ENCODE assay signal across 8 cellular contexts in the genomic region with DNA sequence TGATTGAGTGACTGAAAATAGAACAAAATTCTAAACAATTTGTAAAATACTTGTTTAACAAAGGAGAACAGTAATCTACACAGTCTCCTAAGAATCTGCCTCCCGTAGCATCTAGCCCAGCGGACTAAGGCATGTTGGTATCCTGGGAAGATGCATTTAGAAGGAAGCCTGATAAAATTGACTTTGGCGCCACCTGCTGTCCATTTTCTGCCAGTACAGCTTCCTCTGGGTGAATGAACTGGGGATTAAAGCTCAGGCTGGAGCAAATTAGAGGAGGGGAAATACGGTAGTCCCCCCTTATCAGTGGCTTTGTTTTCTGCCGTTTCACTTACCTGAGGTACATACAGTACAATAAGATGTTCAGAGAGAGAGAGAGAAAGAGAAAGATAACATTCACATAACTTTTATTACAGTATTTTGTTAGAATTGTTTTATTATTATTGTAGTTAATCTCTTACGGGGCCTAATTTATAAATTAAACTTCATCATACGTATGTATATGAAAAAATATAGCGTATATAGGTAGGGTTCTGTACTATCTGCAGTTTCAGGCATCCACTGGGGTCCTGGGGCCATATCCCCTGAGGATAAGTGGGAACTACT.
A peak's percentile ranks its signal among the peaks of the same experiment; 100 is the strongest.
DNase-seq lines count a peak whose midpoint lies in the region; ATAC-seq and TF ChIP-seq lines count a peak whose summit lies in the region.

No MANE protein-coding gene starts in this region.

- no peaks in the 10 kb centered on the region for H3K4me1 Mint-ChIP-seq in T-cell

- H3K4me3 Mint-ChIP-seq in T-cell: no peak overlapping the region

- ATAC-seq in GM19452 (IDR thresholded peaks at IDR 0.05; ENCODE audit: unreplicated experiment) (peak; percentile 65), T-cell (replicated peaks in 1 of 4) (peak; percentile 52 to 68 (median 60)), left ventricle myocardium superior (peak; percentile 79), HG03521 (IDR thresholded peaks at IDR 0.05; ENCODE audit: unreplicated experiment) (no peak)

- no peaks in the 10 kb centered on the region for H3K36me3 Mint-ChIP-seq in T-cell

- intact Hi-C loops in left ventricle myocardium superior (cut with micrococcal nuclease): no loop called here

- no peaks in the 10 kb centered on the region for H3K36me3 ChIP-seq in MM.1S (replicated peaks; ENCODE audit: insufficient read depth, low read length)

- H3K27me3 Mint-ChIP-seq in T-cell: peaks cover 4 to 5% of the 10 kb centered on the region in 2 donors

- H3K4me3 ChIP-seq in MM.1S (ENCODE audit: low read length): no peak overlapping the region
- H3K4me3 ChIP-seq in retinal pigment epithelial cell (ENCODE audit: low read length): no peak overlapping the region

- no peaks in the 10 kb centered on the region for H3K9me3 Mint-ChIP-seq in T-cell

- POLR2A ChIA-PET in T-cell (lab: Charles Lee): no interaction called here

- peak; percentile 92 for TF ChIP-seq CTCF in MM.1S (IDR thresholded peaks at IDR 0.05; ENCODE audit: low read length)
- TF ChIP-seq CTCF in retinal pigment epithelial cell (conservative IDR thresholded peaks at IDR 0.05; ENCODE audit: low read depth, low read length): peak; percentile 90

- H3K9me3 ChIP-seq in MM.1S (replicated peaks; ENCODE audit: insufficient read depth, low read length): no peaks in the 10 kb centered on the region

- H2AFZ ChIP-seq in MM.1S (ENCODE audit: low read length): no peak overlapping the region

- H3K27ac ChIP-seq in MM.1S (ENCODE audit: low read length): no peak overlapping the region

- H3K9ac ChIP-seq in MM.1S (ENCODE audit: low read length): no peak overlapping the region

- H3K4me1 ChIP-seq in MM.1S (ENCODE audit: low read length): no peaks in the 10 kb centered on the region

- H3F3A ChIP-seq in MM.1S (ENCODE audit: insufficient read depth, low read length): no peaks in the 10 kb centered on the region

- H3K27ac Mint-ChIP-seq in T-cell: no peak overlapping the region

- CTCF ChIA-PET in T-cell (lab: Charles Lee): interaction anchor here (0.7 to 1.8 kb wide), 15 partner anchors 8 to 1128 kb away, joined by 3 to 14 read pairs (median 3); no protein-coding TSS in a partner anchor

- peak; percentile 76 for DNase-seq in CD1c-positive myeloid dendritic cell (ENCODE audit: extremely low spot score)
- DNase-seq in MM.1S: peak; percentile 51
- DNase-seq in T-cell: peak in 33 of 34 experiments; percentile 4 to 72 (median 52)
- DNase-seq in amniotic stem cell (lab: John Stamatoyannopoulos, UW): peak; percentile 15
- peak; percentile 71 for DNase-seq in left ventricle myocardium superior
- DNase-seq in retinal pigment epithelial cell (ENCODE audit: low read depth): no peak

- no peaks in the 10 kb centered on the region for H3K27me3 ChIP-seq in MM.1S (replicated peaks; ENCODE audit: insufficient read depth, low read length)

- no peaks in the 10 kb centered on the region for H3K9me2 ChIP-seq in MM.1S (replicated peaks; ENCODE audit: insufficient read depth, low read length)

- no peaks in the 10 kb centered on the region for H4K20me1 ChIP-seq in MM.1S (ENCODE audit: insufficient read depth, low read length)

- H3K4me2 ChIP-seq in MM.1S (ENCODE audit: low read depth, low read length): no peak overlapping the region

- no peaks in the 10 kb centered on the region for H3K79me2 ChIP-seq in MM.1S (ENCODE audit: low read length)
